21 cellular contexts compared by ENCODE assay signal in the genomic region with DNA sequence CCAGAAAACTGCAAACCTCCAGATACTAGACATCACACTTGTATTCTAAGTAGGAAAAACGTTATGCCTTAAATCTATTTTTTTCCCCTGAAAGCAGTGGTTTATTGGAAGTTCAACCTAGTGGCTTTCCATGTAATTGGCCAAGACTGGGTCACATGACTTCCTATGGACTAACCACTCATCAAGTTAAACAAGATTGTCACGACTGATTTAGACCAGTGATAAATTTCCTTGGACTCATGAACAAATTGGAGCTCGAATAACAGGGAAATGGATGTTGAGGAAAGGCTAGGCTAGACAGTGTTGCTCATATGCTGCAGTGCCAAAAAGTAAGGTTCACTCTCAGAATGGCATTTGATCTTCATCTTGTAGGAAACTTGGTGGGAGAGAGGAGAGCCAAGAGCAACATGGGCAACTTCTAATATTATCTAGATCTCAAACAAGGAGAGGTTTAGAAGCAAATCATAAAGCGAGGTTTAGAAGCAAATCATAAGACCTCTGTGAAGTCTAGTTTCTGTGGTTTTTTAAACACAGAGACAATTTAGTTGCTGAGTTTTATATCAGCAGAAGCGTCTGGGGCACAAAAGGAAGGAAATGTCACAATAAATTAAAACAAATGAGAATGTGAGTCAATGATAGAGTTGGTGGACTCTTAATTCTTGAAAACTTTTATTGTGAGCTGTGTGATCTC.
A peak's percentile ranks its signal among the peaks of the same experiment; 100 is the strongest.
DNase-seq lines count a peak whose midpoint lies in the region; ATAC-seq, FAIRE-seq and TF ChIP-seq lines count a peak whose summit lies in the region.
"Had no signal": no experiment of that assay in that cellular context is flagged by ENCODE, and none has a peak within 500 bp of the region (broad histone marks: within the 10 kb centered on the region; RNA-seq: fewer than 3 reads in every experiment).

No MANE protein-coding gene starts in this region.

- H3K4me2 ChIP-seq in MM.1S (ENCODE audit: low read depth, low read length) (peak overlapping the region; percentile 3; the same call in 1 of the 2 replicates), K562 (ENCODE audit: insufficient read depth, low read length) (no peak overlapping the region)

- intact Hi-C loops in K562 (cut with micrococcal nuclease) = no loop called here

- no peak overlapping the region for H3K4me3 ChIP-seq in MM.1S (ENCODE audit: low read length)
- H3K4me3 ChIP-seq in K562 = no peak overlapping the region
- H3K4me3 ChIP-seq: MG63 had no signal

- no peak for TF ChIP-seq POLR2A in K562 (conservative IDR thresholded peaks at IDR 0.05)

- WGBS in K562 (ENCODE audit: insufficient coverage, low coverage, missing lambda C conversion rate) = 0% methylated on average over 5 of the region's 5 CpGs

- no peak for ATAC-seq in K562
- ATAC-seq in HG03378 (IDR thresholded peaks at IDR 0.05; ENCODE audit: unreplicated experiment) = no peak
- ATAC-seq: PC-3 had no signal

- DNase-seq in CMK (ENCODE audit: low read depth) (peak; percentile 1), MM.1S (peak; percentile 41), K562 (ENCODE audit: extremely low read depth in 1 of 4, low spot score in 3 of 4) (no peak), left kidney (ENCODE audit: low read depth, low spot score) (peak; percentile 11), NCI-H2171 (lab: John Stamatoyannopoulos, UW) (no peak), NCI-H1105 (lab: John Stamatoyannopoulos, UW) (no peak)
- DNase-seq: C1 segment of cervical spinal cord; CD8-positive, alpha-beta memory T cell; DMS79; H7; HFFc6; Karpas-422; MG63; NCI-H1092; NCI-H1694; NCI-H2081 treated with DMSO at 0.1 percent for 48 hours; PC-3; RPMI8226; SHP77 treated with DMSO at 0.1 percent for 48 hours had no signal

- TF ChIP-seq EP300 in K562 (IDR thresholded peaks at IDR 0.05; ENCODE audit: low read length) = no peak

- POLR2A ChIA-PET in K562 (lab: Yijun Ruan, JAX) = no interaction called here

- H3F3A ChIP-seq in MM.1S (ENCODE audit: insufficient read depth, low read length) = no peaks in the 10 kb centered on the region

- H3K4me1 ChIP-seq in MM.1S (ENCODE audit: low read length) (peaks cover 18% of the 10 kb centered on the region), K562 (replicated peaks in 1 of 2; ENCODE audit: control insufficient read depth in 2 of 2, insufficient read depth in 2 of 2, low read length in 2 of 2) (no peaks in the 10 kb centered on the region)

- BruUV-seq in K562 (replicated peaks; lab: Mats Ljungman, UMichigan) = no TSS peak

- no peak for TF ChIP-seq CTCF in MM.1S (IDR thresholded peaks at IDR 0.05; ENCODE audit: low read length)
- no peak for TF ChIP-seq CTCF in K562 (IDR thresholded peaks at IDR 0.05 in 2 of 3, conservative IDR thresholded peaks at IDR 0.05 in 1 of 3; ENCODE audit: insufficient read depth in 2 of 3, low read depth in 1 of 3, low read length in 3 of 3)

- H3K27me3 ChIP-seq in MM.1S (replicated peaks; ENCODE audit: insufficient read depth, low read length) (no peaks in the 10 kb centered on the region), K562 (ENCODE audit: control insufficient read depth in 2 of 2, insufficient read depth in 2 of 2, low read length in 2 of 2) (no peaks in the 10 kb centered on the region)
- H3K27me3 ChIP-seq: MG63 had no signal

- H3K27ac ChIP-seq in MM.1S (ENCODE audit: low read length) (peak overlapping the region; percentile 0; the same call in 1 of the 2 replicates), K562 (ENCODE audit: extremely low read depth, low read depth, low read length) (no peak overlapping the region)

- no peaks in the 10 kb centered on the region for H4K20me1 ChIP-seq in MM.1S (ENCODE audit: insufficient read depth, low read length)
- H4K20me1 ChIP-seq in K562 (replicated peaks; ENCODE audit: control insufficient read depth, insufficient read depth, low read length) = no peaks in the 10 kb centered on the region

- no peaks in the 10 kb centered on the region for H3K9me2 ChIP-seq in MM.1S (replicated peaks; ENCODE audit: insufficient read depth, low read length)

- CTCF ChIA-PET in K562 (lab: Yijun Ruan, JAX; ENCODE audit: low intra/inter-chr PET ratio) = no interaction called here

- no peak for TF ChIP-seq RAD21 in K562 (CRISPR knock-in tag; conservative IDR thresholded peaks at IDR 0.05 in 1 of 2, IDR thresholded peaks at IDR 0.05 in 1 of 2)

- H3K79me2 ChIP-seq in MM.1S (ENCODE audit: low read length) = no peaks in the 10 kb centered on the region
- H3K79me2 ChIP-seq in K562 (ENCODE audit: control insufficient read depth, insufficient read depth, low read length) = no peaks in the 10 kb centered on the region

- H3K9me1 ChIP-seq in K562 (ENCODE audit: control insufficient read depth, insufficient read depth, low read length) = no peaks in the 10 kb centered on the region

- in situ Hi-C loops in K562 (cut with MboI) = no loop called here

- no peak for FAIRE-seq in K562 (lab: Jason Lieb, UNC)
- FAIRE-seq: D721Med had no signal

- no peak overlapping the region for H3K9ac ChIP-seq in MM.1S (ENCODE audit: low read length)
- H3K9ac ChIP-seq in K562 (ENCODE audit: insufficient read depth in 1 of 2, low read depth in 2 of 2, low read length in 2 of 2) = no peak overlapping the region

- H3K36me3 ChIP-seq in MM.1S (replicated peaks; ENCODE audit: insufficient read depth, low read length) = no peaks in the 10 kb centered on the region
- no peaks in the 10 kb centered on the region for H3K36me3 ChIP-seq in K562 (ENCODE audit: control insufficient read depth, insufficient read depth, low read length)
- H3K36me3 ChIP-seq: MG63 had no signal

- H2AFZ ChIP-seq in MM.1S (ENCODE audit: low read length) (peak overlapping the region; percentile 1; the same call in 1 of the 2 replicates), K562 (ENCODE audit: low read depth, low read length) (no peak overlapping the region)

- no peaks in the 10 kb centered on the region for H3K9me3 ChIP-seq in MM.1S (replicated peaks; ENCODE audit: insufficient read depth, low read length)
- H3K9me3 ChIP-seq in K562 (replicated peaks; ENCODE audit: control insufficient read depth, insufficient read depth, low read depth, low read length) = 0 out of 2 replicates have a peak, but pooled peaks cover 2% of the 10 kb centered on the region
- H3K9me3 ChIP-seq: MG63 had no signal

TF ChIP-seq in K562, 482 proteins besides CTCF, POLR2A, EP300 and RAD21:
- TF ChIP-seq FOSL1 (tag; conservative IDR thresholded peaks at IDR 0.05) (no peak), SIX5 (IDR thresholded peaks at IDR 0.05; ENCODE audit: borderline replicate concordance in 1 of 2, insufficient read depth in 1 of 2, low read depth in 1 of 2, low read length in 2 of 2) (no peak), SMARCC2 (IDR thresholded peaks at IDR 0.05; ENCODE audit: low read depth) (no peak), TAF7 (tag; IDR thresholded peaks at IDR 0.05) (no peak), ARID1B (IDR thresholded peaks at IDR 0.05) (no peak), BRCA1 (IDR thresholded peaks at IDR 0.05) (no peak), BRCA1 (CRISPR knock-in tag; IDR thresholded peaks at IDR 0.05) (no peak), HCFC1 (IDR thresholded peaks at IDR 0.05; ENCODE audit: low read depth, low read length) (no peak)
- TF ChIP-seq, protein P1, sequence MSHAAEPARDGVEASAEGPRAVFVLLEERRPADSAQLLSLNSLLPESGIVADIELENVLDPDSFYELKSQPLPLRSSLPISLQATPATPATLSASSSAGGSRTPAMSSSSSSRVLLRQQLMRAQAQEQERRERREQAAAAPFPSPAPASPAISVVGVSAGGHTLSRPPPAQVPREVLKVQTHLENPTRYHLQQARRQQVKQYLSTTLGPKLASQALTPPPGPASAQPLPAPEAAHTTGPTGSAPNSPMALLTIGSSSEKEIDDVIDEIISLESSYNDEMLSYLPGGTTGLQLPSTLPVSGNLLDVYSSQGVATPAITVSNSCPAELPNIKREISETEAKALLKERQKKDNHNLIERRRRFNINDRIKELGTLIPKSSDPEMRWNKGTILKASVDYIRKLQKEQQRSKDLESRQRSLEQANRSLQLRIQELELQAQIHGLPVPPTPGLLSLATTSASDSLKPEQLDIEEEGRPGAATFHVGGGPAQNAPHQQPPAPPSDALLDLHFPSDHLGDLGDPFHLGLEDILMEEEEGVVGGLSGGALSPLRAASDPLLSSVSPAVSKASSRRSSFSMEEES (CRISPR knock-in tag; IDR thresholded peaks at IDR 0.05) = peak; percentile 70

Comparison
In these comparisons a context has a peak if more than half of its experiments do, and no peak if none do; other contexts are left out.
1. DNase-seq: peak in CMK (single experiment), MM.1S (single experiment) and left kidney (single experiment); none in K562 (0 of 4), NCI-H2171 (single experiment) and NCI-H1105 (single experiment).